In the genomic region with DNA sequence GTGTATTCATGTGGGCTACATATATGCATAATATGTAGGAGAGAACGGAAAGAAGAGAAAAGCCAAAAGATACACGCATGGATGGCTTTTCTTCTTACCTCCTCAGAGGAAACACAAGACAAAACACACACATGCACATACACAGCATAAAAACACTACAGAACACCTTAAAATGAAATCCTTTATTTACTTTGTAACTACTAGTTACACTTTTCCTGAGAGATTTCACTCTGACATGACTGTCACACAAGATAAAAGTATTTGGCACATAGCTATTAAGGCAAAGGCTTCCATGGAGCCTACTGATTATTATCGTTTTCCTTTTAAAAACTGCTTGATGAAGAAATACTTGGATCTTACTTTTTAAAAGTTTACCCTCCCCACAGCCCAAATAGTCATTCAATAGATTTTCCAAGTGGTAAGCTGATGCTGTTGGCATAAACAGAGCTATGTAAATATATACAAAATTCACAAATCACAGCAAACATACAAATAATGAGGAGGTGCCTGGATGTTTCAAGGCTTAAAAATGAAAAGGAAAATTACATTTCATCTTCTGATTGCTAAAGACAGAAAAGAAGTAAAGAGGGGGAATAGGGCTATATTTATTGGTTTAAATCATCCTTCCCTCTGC, we compare ENCODE assay signal across 2 cellular contexts.
TF ChIP-seq lines count a peak whose summit lies in the region.

No MANE protein-coding gene starts in this region.

TF ChIP-seq in A549, 52 proteins besides CTCF, POLR2A, EP300 and RAD21:
- TF ChIP-seq CBX2 (IDR thresholded peaks at IDR 0.05; ENCODE audit: borderline replicate concordance, low read depth) (no peak), NFE2L2 (conservative IDR thresholded peaks at IDR 0.05; ENCODE audit: low read length) (no peak), TFCP2L1 (CRISPR knock-in tag; IDR thresholded peaks at IDR 0.05) (no peak), HOXB13 (CRISPR knock-in tag; IDR thresholded peaks at IDR 0.05; ENCODE audit: low read depth) (no peak)

TF ChIP-seq in H1, 55 proteins besides CTCF, POLR2A, EP300 and RAD21:
- TF ChIP-seq CBX8 (IDR thresholded peaks at IDR 0.05; ENCODE audit: borderline replicate concordance, low read depth, low read length) (0 out of 2 replicates have a peak, but pooled peaks have one; percentile 76), MAFK (IDR thresholded peaks at IDR 0.05; ENCODE audit: low read depth, low read length) (no peak), RNF2 (IDR thresholded peaks at IDR 0.05; ENCODE audit: borderline replicate concordance, low read depth, low read length, missing control alignments, poor library complexity, severe bottlenecking) (no peak), CEBPB (IDR thresholded peaks at IDR 0.05; ENCODE audit: low read depth, low read length) (no peak)
TF ChIP-seq in H1: peak in this region for 1.
